8 cellular contexts compared by ENCODE assay signal in genomic region chr20:25389381-25389857, GRCh38. TPM values are rescaled to one million over a fixed set of nuclear protein-coding genes. Genes with fewer than 3 reads are reported as not detected.
A peak's percentile ranks its signal among the peaks of the same experiment; 100 is the strongest.
DNase-seq lines count a peak whose midpoint lies in the region; ATAC-seq and TF ChIP-seq lines count a peak whose summit lies in the region.

No MANE protein-coding gene starts in this region.

- H3K4me2 ChIP-seq in PC-3 (ENCODE audit: low read length), result peak overlapping the region; percentile 85

- H3K4me1 ChIP-seq in PC-3 (ENCODE audit: insufficient read depth, low read length), result peaks cover 22% of the 10 kb centered on the region
- peaks cover 7% of the 10 kb centered on the region for H3K4me1 ChIP-seq in effector memory CD4-positive, alpha-beta T cell (ENCODE audit: control insufficient read depth, insufficient read depth, low read length, poor library complexity, severe bottlenecking)

- H3K4me3 Mint-ChIP-seq in naive B cell, result peak overlapping the region; percentile 64 to 93 (median 88)

- H2AFZ ChIP-seq in PC-3 (ENCODE audit: low read length), result peak overlapping the region; percentile 89

- POLR2A ChIA-PET in PC-3 (lab: Charles Lee; ENCODE audit: unreplicated experiment), result no interaction called here

- peaks cover 8 to 17% (median 13%) of the 10 kb centered on the region in 3 donors for H3K4me1 Mint-ChIP-seq in naive B cell

- no peaks in the 10 kb centered on the region for H3K9me2 ChIP-seq in PC-3 (replicated peaks; ENCODE audit: low read length)

- peak overlapping the region in 4 of 6 donors; percentile 27 to 83 (median 62) for H3K27ac Mint-ChIP-seq in naive B cell

- peaks cover 0 to 8% of the 10 kb centered on the region in 2 donors for H3K36me3 Mint-ChIP-seq in naive B cell

- DNase-seq in AG08395 (ENCODE audit: low spot score) (peak; percentile 33), GM12864 (ENCODE audit: low read depth) (no peak), PC-3 (peak; percentile 37), naive B cell (no peak), NCI-H1436 treated with DMSO at 0.1 percent for 48 hours (lab: John Stamatoyannopoulos, UW) (no peak), ecto neural progenitor cell (ENCODE audit: low spot score) (no peak), H4 (ENCODE audit: low spot score) (no peak)
- DNase-seq in effector memory CD4-positive, alpha-beta T cell, result no peak

- H3K79me2 ChIP-seq in PC-3 (ENCODE audit: low read length), result peaks cover 51% of the 10 kb centered on the region

- H4K20me1 ChIP-seq in PC-3 (ENCODE audit: low read length), result no peaks in the 10 kb centered on the region

- no peak for TF ChIP-seq CTCF in GM12864 (IDR thresholded peaks at IDR 0.05; ENCODE audit: low read depth, low read length, missing control alignments)
- TF ChIP-seq CTCF in PC-3 (conservative IDR thresholded peaks at IDR 0.05; ENCODE audit: low read depth, low read length), result no peak

- CTCF ChIA-PET in PC-3 (lab: Charles Lee), result no interaction called here

- no peaks in the 10 kb centered on the region for H3K27me3 ChIP-seq in PC-3 (ENCODE audit: low read length)
- no peaks in the 10 kb centered on the region for H3K27me3 ChIP-seq in effector memory CD4-positive, alpha-beta T cell (replicated peaks; ENCODE audit: control insufficient read depth, insufficient read depth, low read length, poor library complexity, severe bottlenecking)

- H3K27ac ChIP-seq in PC-3 (ENCODE audit: low read length), result no peak overlapping the region
- no peak overlapping the region for H3K27ac ChIP-seq in effector memory CD4-positive, alpha-beta T cell (ENCODE audit: insufficient read depth, low read length, poor library complexity, severe bottlenecking)

- H3K27me3 Mint-ChIP-seq in naive B cell, result no peaks in the 10 kb centered on the region

- TSS peak; percentile 64 for BruUV-seq in PC-3 (replicated peaks; lab: Mats Ljungman, UMichigan)

- peak; percentile 0 for ATAC-seq in PC-3
- no peak for ATAC-seq in naive B cell (ENCODE audit: low read depth in 2 of 2)

- no peaks in the 10 kb centered on the region for H3K36me3 ChIP-seq in PC-3 (ENCODE audit: low read depth, low read length)
- H3K36me3 ChIP-seq in effector memory CD4-positive, alpha-beta T cell (ENCODE audit: control insufficient read depth, insufficient read depth, low read length), result no peaks in the 10 kb centered on the region

- peak overlapping the region; percentile 84 for H3K9ac ChIP-seq in PC-3 (ENCODE audit: low read length)

- no peaks in the 10 kb centered on the region for H3F3A ChIP-seq in PC-3 (ENCODE audit: low read length, unreplicated experiment)

- no peaks in the 10 kb centered on the region for H3K9me3 Mint-ChIP-seq in naive B cell

- intact Hi-C loops in PC-3 (cut with micrococcal nuclease), result loop anchor here (2.0 kb wide), 1 partner anchor 79 kb away; no protein-coding TSS in a partner anchor

- no peaks in the 10 kb centered on the region for H3K9me3 ChIP-seq in PC-3 (ENCODE audit: low read length)
- no peaks in the 10 kb centered on the region for H3K9me3 ChIP-seq in effector memory CD4-positive, alpha-beta T cell (ENCODE audit: control insufficient read depth, low read length)

- H3K4me3 ChIP-seq in GM12864 (ENCODE audit: low read depth, low read length) (peak overlapping the region; percentile 83), PC-3 (ENCODE audit: low read length) (peak overlapping the region; percentile 98)
- peak overlapping the region; percentile 87 for H3K4me3 ChIP-seq in effector memory CD4-positive, alpha-beta T cell (ENCODE audit: insufficient read depth, low read depth, low read length, poor library complexity, severe bottlenecking)

RNA-seq across cellular contexts. Expression of gene ABHD12, which starts 1.2 kb away (rescaled TPM):
- total RNA-seq in PC-3 (2014; rRNA removed), result 48.3 and 64.2 TPM in 2 replicates
- polyA plus RNA-seq in naive B cell (ENCODE audit: low read depth in 6 of 6), result 10 to 100 TPM; 15.7 to 23.1 (median 20.3) TPM
- total RNA-seq in H4 (2014; rRNA removed; shearing (Covaris generic)), result 22.5 and 24.7 TPM in 2 replicates

RNA-seq across cellular contexts. Expression of gene GINS1, which starts 18.1 kb away (rescaled TPM):
- 27.5 and 28.1 TPM in 2 replicates for total RNA-seq in PC-3 (2014; rRNA removed)
- 1 to 10 TPM; 1.1 to 3.4 (median 1.8) TPM for polyA plus RNA-seq in naive B cell (ENCODE audit: low read depth in 6 of 6)
- 16.3 and 20.3 TPM in 2 replicates for total RNA-seq in H4 (2014; rRNA removed; shearing (Covaris generic))

Comparison
In these comparisons a context has a peak if more than half of its experiments do, and no peak if none do; other contexts are left out.
1. DNase-seq: peak in AG08395 (single experiment) and PC-3 (single experiment); none in GM12864 (single experiment), effector memory CD4-positive, alpha-beta T cell (0 of 3), naive B cell (single experiment), NCI-H1436 treated with DMSO at 0.1 percent for 48 hours (single experiment), ecto neural progenitor cell (single experiment) and H4 (single experiment).
2. Peak in every context shown above with its lines, with median percentiles within 50 percentile points of each other: H3K4me3 ChIP-seq.